ENCODE assay signal across 7 cellular contexts in genomic region chr7:32991068-32991517, GRCh38. TPM values are rescaled to one million over a fixed set of nuclear protein-coding genes. Genes with fewer than 3 reads are reported as not detected.
DNase-seq lines count a peak whose midpoint lies in the region; ATAC-seq, FAIRE-seq and TF ChIP-seq lines count a peak whose summit lies in the region.
"Not testable (repeated sequence)": the region's sequence is repeated elsewhere in the genome, so short reads cannot be mapped to it uniquely, and the experiment has no call there.

No MANE protein-coding gene starts in this region.

- peak; percentile 30 for ATAC-seq in lung (ENCODE audit: insufficient read depth, low FRiP score)
- ATAC-seq in sciatic nerve, result peak; percentile 69

- H3K9ac ChIP-seq in BLaER1, result not testable (repeated sequence)

- intact Hi-C loops in sciatic nerve (cut with DNase I), result not testable (repeated sequence)

- H3K9me3 ChIP-seq in BLaER1; lung (ENCODE audit: control insufficient read depth in 2 of 2, insufficient read depth in 1 of 2, low read length in 1 of 2): not testable (repeated sequence)

- not testable (repeated sequence) for TF ChIP-seq CTCF in HFF-Myc (IDR thresholded peaks at IDR 0.05; ENCODE audit: low read depth, low read length, missing control alignments); fibroblast of villous mesenchyme (IDR thresholded peaks at IDR 0.05; ENCODE audit: insufficient read depth, low read depth, low read length); lung (IDR thresholded peaks at IDR 0.05; ENCODE audit: control extremely low read depth, extremely low read depth)

- H3K27ac ChIP-seq in BLaER1; lung (ENCODE audit: low read depth in 1 of 2, low read length in 1 of 2): not testable (repeated sequence)

- 52 to 79% methylated on average over 2 to 5 of the region's 5 CpGs for WGBS in lung, 2 donors

- not testable (repeated sequence) for H3K4me3 ChIP-seq in BLaER1; HFF-Myc (replicated peaks; ENCODE audit: low read depth, low read length); fibroblast of villous mesenchyme (ENCODE audit: low read depth, low read length); lung

- H3K4me2 ChIP-seq in BLaER1, result peak overlapping the region; percentile 55

- peak; percentile 94 for FAIRE-seq in endometrium (lab: Jason Lieb, UNC)

- peaks cover 36% of the 10 kb centered on the region for H3K27me3 ChIP-seq in BLaER1
- H3K27me3 ChIP-seq in lung (ENCODE audit: control insufficient read depth, insufficient read depth), result not testable (repeated sequence)

- H3K4me1 ChIP-seq in BLaER1, result peaks cover 26% of the 10 kb centered on the region
- H3K4me1 ChIP-seq in lung (ENCODE audit: control insufficient read depth in 2 of 2, insufficient read depth in 2 of 2, low read length in 2 of 2), result not testable (repeated sequence)

- H4K20me1 ChIP-seq in BLaER1, result not testable (repeated sequence)

- peak; percentile 59 for DNase-seq in HFF-Myc (ENCODE audit: extremely low read depth, low read depth)
- peak; percentile 19 for DNase-seq in T1000 (lab: John Stamatoyannopoulos, UW)
- peak; percentile 89 for DNase-seq in fibroblast of villous mesenchyme (ENCODE audit: low read depth)
- DNase-seq in lung (ENCODE audit: low spot score); sciatic nerve (ENCODE audit: low spot score): not testable (repeated sequence)

- not testable (repeated sequence) for H3K36me3 ChIP-seq in BLaER1; lung (ENCODE audit: control insufficient read depth in 2 of 2, insufficient read depth in 2 of 2, low read length in 2 of 2)

RNA-seq across cellular contexts. Expression of gene FKBP9, which starts 33.9 kb away (rescaled TPM):
- total RNA-seq in fibroblast of villous mesenchyme, result 224 and 265 TPM in 2 replicates
- total RNA-seq in lung, result 100 to 1,000 TPM; 117 to 118 TPM
- polyA plus RNA-seq in lung, result 10 to 100 TPM; 24.2 to 31.0 TPM
- 150 TPM for total RNA-seq in sciatic nerve
